In genomic region chr10:88062798-88063472, GRCh38 we compare ENCODE assay signal across 10 cellular contexts.
A peak's percentile ranks its signal among the peaks of the same experiment; 100 is the strongest.
DNase-seq lines count a peak whose midpoint lies in the region; ATAC-seq and TF ChIP-seq lines count a peak whose summit lies in the region.
"Had no signal": no experiment of that assay in that cellular context is flagged by ENCODE, and none has a peak within 500 bp of the region (broad histone marks: within the 10 kb centered on the region; RNA-seq: fewer than 3 reads in every experiment).

No MANE protein-coding gene starts in this region.

- peak overlapping the region; percentile 5 to 46 for H3K27ac ChIP-seq in right atrium auricular region
- H3K27ac ChIP-seq in aorta (ENCODE audit: low read depth in 1 of 2, low read length in 2 of 2) = peak overlapping the region; percentile 84 to 95

- DNase-seq in right atrium auricular region (ENCODE audit: low spot score) (no peak), Right ventricle myocardium superior (no peak), choroid plexus epithelial cell (ENCODE audit: low read depth) (peak; percentile 67), mucosa of descending colon (no peak), aorta (no peak)
- no peak for DNase-seq in effector memory CD8-positive, alpha-beta T cell
- DNase-seq: activated CD8-positive, alpha-beta T cell treated with anti-CD3 and anti-CD28 coated beads, Interleukin-2, amount 10 ng/mL, durations not matched to agents 7 days and 5 days; CD8-positive, alpha-beta T cell had no signal

- no peaks in the 10 kb centered on the region for H3K27me3 ChIP-seq in right atrium auricular region
- H3K27me3 ChIP-seq in aorta (ENCODE audit: control insufficient read depth in 1 of 2, insufficient read depth in 2 of 2, low read length in 1 of 2) = no peaks in the 10 kb centered on the region

- no peaks in the 10 kb centered on the region for H3K27me3 Mint-ChIP-seq in effector memory CD8-positive, alpha-beta T cell

- H3K4me1 ChIP-seq in right atrium auricular region (peaks cover 0 to 33% of the 10 kb centered on the region in 2 donors), mucosa of descending colon (ENCODE audit: low read depth) (peaks cover 7% of the 10 kb centered on the region), aorta (ENCODE audit: control insufficient read depth in 1 of 2, insufficient read depth in 2 of 2, low read length in 2 of 2) (peaks cover 0 to 6% of the 10 kb centered on the region in 2 donors)

- WGBS in aorta, 2 donors = 1 to 6% methylated on average over 4 of the region's 4 CpGs

- TF ChIP-seq CTCF in right atrium auricular region (IDR thresholded peaks at IDR 0.05) (no peak), choroid plexus epithelial cell (conservative IDR thresholded peaks at IDR 0.05; ENCODE audit: low read depth, low read length) (no peak), mucosa of descending colon (IDR thresholded peaks at IDR 0.05) (no peak)

- H3K9me3 ChIP-seq in right atrium auricular region (no peaks in the 10 kb centered on the region), mucosa of descending colon (no peaks in the 10 kb centered on the region), aorta (ENCODE audit: control insufficient read depth, low read length) (no peaks in the 10 kb centered on the region)

- no peak overlapping the region for H3K4me3 Mint-ChIP-seq in effector memory CD8-positive, alpha-beta T cell
- H3K4me3 Mint-ChIP-seq: activated CD8-positive, alpha-beta T cell treated with anti-CD3 and anti-CD28 coated beads, Interleukin-2, amount 10 ng/mL, durations not matched to agents 7 days and 5 days; CD8-positive, alpha-beta T cell had no signal

- peaks cover 26 to 35% of the 10 kb centered on the region in 2 donors for H3K4me1 Mint-ChIP-seq in effector memory CD8-positive, alpha-beta T cell (ENCODE audit: low read depth in 2 of 2)

- peaks cover 0 to 8% of the 10 kb centered on the region in 2 donors for H3K9me3 Mint-ChIP-seq in effector memory CD8-positive, alpha-beta T cell

- H3K36me3 ChIP-seq in right atrium auricular region (no peaks in the 10 kb centered on the region), mucosa of descending colon (ENCODE audit: low read depth) (no peaks in the 10 kb centered on the region), aorta (ENCODE audit: control insufficient read depth in 1 of 2, insufficient read depth in 2 of 2, low read length in 1 of 2) (no peaks in the 10 kb centered on the region)

- H3K27ac Mint-ChIP-seq in effector memory CD8-positive, alpha-beta T cell = peak overlapping the region in 1 of 2 donors; percentile 25
- H3K27ac Mint-ChIP-seq: activated CD8-positive, alpha-beta T cell treated with anti-CD3 and anti-CD28 coated beads, Interleukin-2, amount 10 ng/mL, durations not matched to agents 7 days and 5 days; CD8-positive, alpha-beta T cell had no signal

- ATAC-seq in Right ventricle myocardium superior (ENCODE audit: poor library complexity) = no peak
- peak; percentile 20 for ATAC-seq in mucosa of descending colon
- peak; percentile 60 for ATAC-seq in aorta (ENCODE audit: low FRiP score)
- no peak for ATAC-seq in GM19455 (IDR thresholded peaks at IDR 0.05; ENCODE audit: unreplicated experiment)
- no peak for ATAC-seq in effector memory CD8-positive, alpha-beta T cell (replicated peaks)
- no peak for ATAC-seq in HG03025 (IDR thresholded peaks at IDR 0.05; ENCODE audit: low FRiP score, unreplicated experiment)
- ATAC-seq: activated CD8-positive, alpha-beta T cell treated with anti-CD3 and anti-CD28 coated beads, Interleukin-2, amount 10 ng/mL, durations not matched to agents 7 days and 5 days; CD8-positive, alpha-beta T cell had no signal

- H3K4me3 ChIP-seq in right atrium auricular region (no peak overlapping the region), choroid plexus epithelial cell (ENCODE audit: low read depth, low read length) (no peak overlapping the region), mucosa of descending colon (no peak overlapping the region), aorta (ENCODE audit: low read length in 2 of 2) (no peak overlapping the region)

- H3K36me3 Mint-ChIP-seq in effector memory CD8-positive, alpha-beta T cell (ENCODE audit: insufficient read depth) = peaks cover 4% of the 10 kb centered on the region
- H3K36me3 Mint-ChIP-seq: CD8-positive, alpha-beta T cell had no signal

- intact Hi-C loops in Right ventricle myocardium superior (cut with DNase I) (no loop called here), mucosa of descending colon (cut with DNase I, micrococcal nuclease) (no loop called here), aorta (cut with DNase I) (no loop called here)

Comparison
In these comparisons a context has a peak if more than half of its experiments do, and no peak if none do; other contexts are left out.
1. ATAC-seq: peak in mucosa of descending colon (single experiment) and aorta (single experiment); none in Right ventricle myocardium superior (single experiment), GM19455 (single experiment), effector memory CD8-positive, alpha-beta T cell (single experiment) and HG03025 (single experiment).